8 cellular contexts compared by ENCODE assay signal in the genomic region with DNA sequence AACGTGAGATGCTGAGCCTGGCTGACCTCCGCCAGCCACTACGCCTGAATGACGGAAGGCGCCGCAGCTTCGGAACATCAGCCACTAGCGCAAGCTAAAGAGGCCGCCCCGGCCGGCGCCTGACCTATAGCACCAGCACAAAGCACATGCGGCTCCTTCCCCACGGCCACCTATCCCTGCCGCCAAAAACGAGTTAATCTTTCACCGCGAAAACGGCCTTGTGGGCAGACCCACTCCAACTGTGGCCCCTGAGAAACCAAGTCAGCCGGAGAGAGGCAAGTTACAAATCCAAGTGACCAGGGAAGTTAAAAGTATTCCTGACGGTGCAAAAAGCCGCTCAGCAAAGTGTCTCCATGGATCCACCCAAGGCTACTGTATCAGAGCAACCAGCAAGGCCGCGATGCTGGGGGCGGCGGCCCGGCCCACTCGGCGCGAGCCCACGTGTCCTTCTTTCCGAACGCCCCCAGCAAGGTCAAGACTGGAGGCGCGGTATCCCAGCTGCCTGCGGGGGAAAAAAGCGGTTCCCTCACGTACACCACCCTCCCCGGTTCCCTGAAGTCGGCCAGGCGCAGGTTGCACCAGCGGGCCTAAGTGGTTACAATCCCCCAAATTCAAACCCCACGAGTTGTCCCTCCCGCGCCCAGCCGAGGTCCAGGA. TPM values are rescaled to one million over a fixed set of nuclear protein-coding genes. Genes with fewer than 3 reads are reported as not detected.
DNase-seq lines count a peak whose midpoint lies in the region; ATAC-seq and TF ChIP-seq lines count a peak whose summit lies in the region.

No MANE protein-coding gene starts in this region.

- CTCF ChIA-PET in OCI-LY7 (lab: Charles Lee; ENCODE audit: unreplicated experiment), result interaction anchor here (1.3 kb wide), 1 partner anchor 18 kb away, joined by 3 read pairs; no protein-coding TSS in a partner anchor

- H3K4me2 ChIP-seq in OCI-LY7 (ENCODE audit: low read length) (peak overlapping the region; percentile 83), neural cell (ENCODE audit: low read length) (peak overlapping the region; percentile 81)

- H3K9ac ChIP-seq in neural cell (ENCODE audit: low read length) (peak overlapping the region; percentile 86), stomach smooth muscle (ENCODE audit: low read length in 2 of 2) (peak overlapping the region; percentile 75 to 90)

- POLR2A ChIA-PET in OCI-LY7 (lab: Charles Lee), result interaction anchor here (1.0 to 10.2 kb wide), 10 partner anchors 10 to 94 kb away, joined by 3 to 136 read pairs (median 4); a partner anchor contains a TSS

- H3K27me3 ChIP-seq in foreskin keratinocyte (no peaks in the 10 kb centered on the region), neural cell (ENCODE audit: insufficient read depth, low read depth, low read length) (no peaks in the 10 kb centered on the region), stomach smooth muscle (ENCODE audit: control insufficient read depth in 1 of 2, insufficient read depth in 2 of 2, low read length in 2 of 2) (no peaks in the 10 kb centered on the region)

- H3K4me1 ChIP-seq in OCI-LY7 (ENCODE audit: insufficient read depth, low read length, poor library complexity, severe bottlenecking) (peaks cover 60% of the 10 kb centered on the region), foreskin keratinocyte (peaks cover 12% of the 10 kb centered on the region), stomach smooth muscle (ENCODE audit: control insufficient read depth, insufficient read depth, low read length) (peaks cover 19% of the 10 kb centered on the region)

- peaks cover 90% of the 10 kb centered on the region for H3K36me3 ChIP-seq in OCI-LY7 (ENCODE audit: insufficient read depth, low read length)
- H3K36me3 ChIP-seq in neural cell (ENCODE audit: insufficient read depth, low read length), result peaks cover 6% of the 10 kb centered on the region
- H3K36me3 ChIP-seq in stomach smooth muscle (ENCODE audit: control insufficient read depth in 2 of 2, insufficient read depth in 2 of 2, low read length in 2 of 2), result peaks cover 25 to 35% of the 10 kb centered on the region in 2 donors

- H3K79me2 ChIP-seq in OCI-LY7 (ENCODE audit: insufficient read depth, low read depth, low read length), result peaks cover 94% of the 10 kb centered on the region
- H3K79me2 ChIP-seq in neural cell (replicated peaks; ENCODE audit: insufficient read depth, low read length), result peaks cover 50% of the 10 kb centered on the region

- H4K20me1 ChIP-seq in OCI-LY7 (ENCODE audit: insufficient read depth, low read length), result peaks cover 56% of the 10 kb centered on the region
- H4K20me1 ChIP-seq in neural cell (ENCODE audit: insufficient read depth), result no peaks in the 10 kb centered on the region

- no peak overlapping the region for H2AFZ ChIP-seq in OCI-LY7 (ENCODE audit: low read length)
- H2AFZ ChIP-seq in neural cell (ENCODE audit: low read depth, low read length), result peak overlapping the region; percentile 78

- H3K4me3 ChIP-seq in OCI-LY7 (ENCODE audit: low read depth, low read length, poor library complexity, severe bottlenecking), result peak overlapping the region; percentile 83
- H3K4me3 ChIP-seq in neural cell (ENCODE audit: low read length), result peak overlapping the region; percentile 96
- H3K4me3 ChIP-seq in stomach smooth muscle (ENCODE audit: low read length in 2 of 2), result peak overlapping the region; percentile 55 to 88

- in situ Hi-C loops in ACHN (cut with HindIII; ENCODE audit: low pct_ligation_motif_present, low pct_unique_long_range_greater_than_20kb, low sequenced_read_pairs), result no loop called here

- TF ChIP-seq CTCF in OCI-LY7 (conservative IDR thresholded peaks at IDR 0.05; ENCODE audit: low read length) (no peak), foreskin keratinocyte (conservative IDR thresholded peaks at IDR 0.05) (no peak), neural cell (IDR thresholded peaks at IDR 0.05; ENCODE audit: poor library complexity, severe bottlenecking) (no peak)

- intact Hi-C loops in OCI-LY7 (cut with micrococcal nuclease; ENCODE audit: unreplicated experiment), result loop anchor here (2.0 to 5.0 kb wide), 2 partner anchors 92 to 208 kb away; no protein-coding TSS in a partner anchor

- H3K9me2 ChIP-seq in OCI-LY7 (ENCODE audit: insufficient read depth, low read length) (no peaks in the 10 kb centered on the region), neural cell (ENCODE audit: insufficient read depth, low read length) (no peaks in the 10 kb centered on the region)

- DNase-seq in ACHN, result peak; percentile 83
- DNase-seq in OCI-LY7 (ENCODE audit: low spot score), result peak; percentile 84
- DNase-seq in activated gamma-delta T cell treated with Interleukin-2 at 50 U/mL for 16 hours, result peak; percentile 36
- DNase-seq in foreskin keratinocyte, result peak in 1 of 2 donors; percentile 19

- no peak for TF ChIP-seq EP300 in neural cell (conservative IDR thresholded peaks at IDR 0.05; ENCODE audit: poor library complexity, severe bottlenecking)

- peak; percentile 11 for TF ChIP-seq RAD21 in neural cell (conservative IDR thresholded peaks at IDR 0.05)

- BruUV-seq in OCI-LY7 (replicated peaks; lab: Mats Ljungman, UMichigan), result no TSS peak

- ATAC-seq in GM18868 (IDR thresholded peaks at IDR 0.05; ENCODE audit: unreplicated experiment) (peak; percentile 0), HG03135 (IDR thresholded peaks at IDR 0.05; ENCODE audit: unreplicated experiment) (peak; percentile 21), foreskin keratinocyte (peak; percentile 4)

- no peaks in the 10 kb centered on the region for H3K9me3 ChIP-seq in OCI-LY7 (ENCODE audit: low read length)
- no peaks in the 10 kb centered on the region for H3K9me3 ChIP-seq in neural cell (ENCODE audit: low read length)
- no peaks in the 10 kb centered on the region for H3K9me3 ChIP-seq in stomach smooth muscle (ENCODE audit: control insufficient read depth in 2 of 2, low read length in 2 of 2)

- no peaks in the 10 kb centered on the region for H3F3A ChIP-seq in neural cell (ENCODE audit: insufficient read depth, low read length, poor library complexity, severe bottlenecking)

- H3K27ac ChIP-seq in OCI-LY7 (ENCODE audit: low read depth, low read length, poor library complexity, severe bottlenecking), result peak overlapping the region; percentile 77
- H3K27ac ChIP-seq in foreskin keratinocyte, result peak overlapping the region; percentile 37
- H3K27ac ChIP-seq in neural cell (ENCODE audit: low read length), result peak overlapping the region; percentile 87
- peak overlapping the region; percentile 87 for H3K27ac ChIP-seq in stomach smooth muscle (ENCODE audit: low read length)

TF ChIP-seq in neural cell, 6 proteins besides CTCF, POLR2A, EP300 and RAD21:
- TF ChIP-seq, protein P1, sequence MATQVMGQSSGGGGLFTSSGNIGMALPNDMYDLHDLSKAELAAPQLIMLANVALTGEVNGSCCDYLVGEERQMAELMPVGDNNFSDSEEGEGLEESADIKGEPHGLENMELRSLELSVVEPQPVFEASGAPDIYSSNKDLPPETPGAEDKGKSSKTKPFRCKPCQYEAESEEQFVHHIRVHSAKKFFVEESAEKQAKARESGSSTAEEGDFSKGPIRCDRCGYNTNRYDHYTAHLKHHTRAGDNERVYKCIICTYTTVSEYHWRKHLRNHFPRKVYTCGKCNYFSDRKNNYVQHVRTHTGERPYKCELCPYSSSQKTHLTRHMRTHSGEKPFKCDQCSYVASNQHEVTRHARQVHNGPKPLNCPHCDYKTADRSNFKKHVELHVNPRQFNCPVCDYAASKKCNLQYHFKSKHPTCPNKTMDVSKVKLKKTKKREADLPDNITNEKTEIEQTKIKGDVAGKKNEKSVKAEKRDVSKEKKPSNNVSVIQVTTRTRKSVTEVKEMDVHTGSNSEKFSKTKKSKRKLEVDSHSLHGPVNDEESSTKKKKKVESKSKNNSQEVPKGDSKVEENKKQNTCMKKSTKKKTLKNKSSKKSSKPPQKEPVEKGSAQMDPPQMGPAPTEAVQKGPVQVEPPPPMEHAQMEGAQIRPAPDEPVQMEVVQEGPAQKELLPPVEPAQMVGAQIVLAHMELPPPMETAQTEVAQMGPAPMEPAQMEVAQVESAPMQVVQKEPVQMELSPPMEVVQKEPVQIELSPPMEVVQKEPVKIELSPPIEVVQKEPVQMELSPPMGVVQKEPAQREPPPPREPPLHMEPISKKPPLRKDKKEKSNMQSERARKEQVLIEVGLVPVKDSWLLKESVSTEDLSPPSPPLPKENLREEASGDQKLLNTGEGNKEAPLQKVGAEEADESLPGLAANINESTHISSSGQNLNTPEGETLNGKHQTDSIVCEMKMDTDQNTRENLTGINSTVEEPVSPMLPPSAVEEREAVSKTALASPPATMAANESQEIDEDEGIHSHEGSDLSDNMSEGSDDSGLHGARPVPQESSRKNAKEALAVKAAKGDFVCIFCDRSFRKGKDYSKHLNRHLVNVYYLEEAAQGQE (IDR thresholded peaks at IDR 0.05; ENCODE audit: borderline replicate concordance), result peak; percentile 15
- no peak for TF ChIP-seq TAF1 (IDR thresholded peaks at IDR 0.05; ENCODE audit: low read depth)
TF ChIP-seq in neural cell: peak in this region for 1.

RNA-seq across cellular contexts. Expression of a gene that starts 0.6 kb away (rescaled TPM):
- 370 and 405 TPM in 2 replicates for total RNA-seq in OCI-LY7 (2014; rRNA removed; shearing (Covaris generic))
- total RNA-seq in OCI-LY7 (2022) (599 and 702 TPM in 2 replicates), foreskin keratinocyte (368 and 459 TPM in 2 replicates)
- polyA plus RNA-seq in foreskin keratinocyte (207 and 292 TPM in 2 replicates), neural cell (226 and 229 TPM in 2 replicates)
- 189 and 201 TPM in 2 replicates for polyA minus RNA-seq in neural cell

RNA-seq across cellular contexts. Expression of a gene that starts 1.1 kb away (rescaled TPM):
- total RNA-seq in OCI-LY7 (2014; rRNA removed; shearing (Covaris generic)), result 189 and 314 TPM in 2 replicates
- total RNA-seq in OCI-LY7 (2022) (219 and 259 TPM in 2 replicates), foreskin keratinocyte (216 and 292 TPM in 2 replicates)
- polyA plus RNA-seq in foreskin keratinocyte (313 and 374 TPM in 2 replicates), neural cell (136 and 177 TPM in 2 replicates)
- polyA minus RNA-seq in neural cell, result 60.6 and 75.7 TPM in 2 replicates

RNA-seq across cellular contexts. Expression of a gene that starts 16.8 kb away (rescaled TPM):
- 23.0 and 27.6 TPM in 2 replicates for total RNA-seq in OCI-LY7 (2014; rRNA removed; shearing (Covaris generic))
- 34.6 and 36.6 TPM in 2 replicates for total RNA-seq in OCI-LY7 (2022)
- total RNA-seq in foreskin keratinocyte, result 41.2 and 41.8 TPM in 2 replicates
- polyA plus RNA-seq in foreskin keratinocyte, result 29.1 and 32.0 TPM in 2 replicates
- 60.5 and 81.5 TPM in 2 replicates for polyA plus RNA-seq in neural cell
- 93.0 and 105 TPM in 2 replicates for polyA minus RNA-seq in neural cell

RNA-seq across cellular contexts. Expression of a gene that starts 45.7 kb away (rescaled TPM):
- 4.5 and 5.0 TPM in 2 replicates for total RNA-seq in OCI-LY7 (2014; rRNA removed; shearing (Covaris generic))
- total RNA-seq in OCI-LY7 (2022), result 12.2 and 13.5 TPM in 2 replicates
- total RNA-seq in foreskin keratinocyte, result 17.1 and 18.4 TPM in 2 replicates
- 9.9 and 11.1 TPM in 2 replicates for polyA plus RNA-seq in foreskin keratinocyte
- 22.5 and 28.4 TPM in 2 replicates for polyA plus RNA-seq in neural cell
- polyA minus RNA-seq in neural cell, result 30.3 and 33.6 TPM in 2 replicates

Comparison
In these comparisons a context has a peak if more than half of its experiments do, and no peak if none do; other contexts are left out.
1. H3K27ac ChIP-seq: peak in every context shown above with its lines; median percentile 87 in neural cell; 87 in stomach smooth muscle; 77 in OCI-LY7; 37 in foreskin keratinocyte.